Comparison of ENCODE assay signal across 8 cellular contexts in genomic region chr1:172443666-172444453, GRCh38. TPM values are rescaled to one million over a fixed set of nuclear protein-coding genes. Genes with fewer than 3 reads are reported as not detected.
DNase-seq lines count a peak whose midpoint lies in the region; ATAC-seq, FAIRE-seq and TF ChIP-seq lines count a peak whose summit lies in the region.

Gene PIGC (minus strand): TSS chr1:172444069. CDS start chr1:172442622, 1,447 bp downstream.

- intact Hi-C loops in left ventricle myocardium inferior (cut with micrococcal nuclease): no loop called here

- peaks cover 8% of the 10 kb centered on the region for H3K36me3 ChIP-seq in left ventricle myocardium inferior

- H3K36me3 Mint-ChIP-seq in T-cell: peaks cover 26% of the 10 kb centered on the region
- H3K36me3 Mint-ChIP-seq in progenitor cell of endocrine pancreas (ENCODE audit: insufficient read depth): peaks cover 16% of the 10 kb centered on the region

- H3K9me3 Mint-ChIP-seq in T-cell (no peaks in the 10 kb centered on the region), progenitor cell of endocrine pancreas (ENCODE audit: low read depth) (no peaks in the 10 kb centered on the region)

- peak within 1 kb of the TSS; percentile 83 to 95 (median 94) for H3K4me3 Mint-ChIP-seq in T-cell
- H3K4me3 Mint-ChIP-seq in progenitor cell of endocrine pancreas (ENCODE audit: low read depth): peak within 1 kb of the TSS; percentile 84

- CTCF ChIA-PET in T-cell (lab: Charles Lee): interaction anchor here (0.6 to 2.8 kb wide), 19 partner anchors 9 to 643 kb away, joined by 3 to 42 read pairs (median 4); no protein-coding TSS in a partner anchor

- peak; percentile 59 for TF ChIP-seq POLR2A in GM12891 (IDR thresholded peaks at IDR 0.05; ENCODE audit: low read depth, low read length)

- H3K4me1 Mint-ChIP-seq in T-cell (peaks cover 45 to 50% (median 48%) of the 10 kb centered on the region in 3 donors), progenitor cell of endocrine pancreas (ENCODE audit: low read depth) (peaks cover 18% of the 10 kb centered on the region)

- ATAC-seq in HG02840 (IDR thresholded peaks at IDR 0.05; ENCODE audit: low FRiP score, unreplicated experiment) (peak; percentile 98), T-cell (replicated peaks in 1 of 4) (peak; percentile 99)

- H3K27ac ChIP-seq in adipose tissue (ENCODE audit: low read depth, low read length) (no peak within 1 kb of the TSS), left ventricle myocardium inferior (replicated peaks) (peak within 1 kb of the TSS; percentile 86)

- H3K4me1 ChIP-seq in left ventricle myocardium inferior: peaks cover 32% of the 10 kb centered on the region

- POLR2A ChIA-PET in T-cell (lab: Charles Lee): interaction anchor here (0.6 to 1.5 kb wide), 5 partner anchors 11 to 88 kb away, joined by 3 to 4 read pairs (median 3); no protein-coding TSS in a partner anchor

- peak; percentile 97 for FAIRE-seq in GM12891 (lab: Jason Lieb, UNC)

- WGBS in adipose tissue, 3 donors: 6 to 8% (median 7%) methylated on average over 39 to 43 of the region's 43 CpGs

- no peaks in the 10 kb centered on the region for H3K9me3 ChIP-seq in left ventricle myocardium inferior (replicated peaks)

- DNase-seq in GM12891 (ENCODE audit: insufficient read length, low spot score) (peak; percentile 86), NCI-H1436 treated with DMSO at 0.1 percent for 48 hours (lab: John Stamatoyannopoulos, UW) (peak; percentile 21), T-cell (peak; percentile 79 to 93 (median 89)), left ventricle myocardium inferior (peak; percentile 91), progenitor cell of endocrine pancreas (ENCODE audit: low spot score, unreplicated experiment) (peak; percentile 81), ureter (ENCODE audit: low spot score) (peak; percentile 94)

- H3K27ac Mint-ChIP-seq in T-cell (peak within 1 kb of the TSS; percentile 94 to 96), progenitor cell of endocrine pancreas (peak within 1 kb of the TSS; percentile 90)

- peak within 1 kb of the TSS; percentile 92 for H3K4me3 ChIP-seq in left ventricle myocardium inferior

- H3K27me3 Mint-ChIP-seq in T-cell (no peaks in the 10 kb centered on the region), progenitor cell of endocrine pancreas (no peaks in the 10 kb centered on the region)

- H3K27me3 ChIP-seq in left ventricle myocardium inferior (ENCODE audit: low read depth): no peaks in the 10 kb centered on the region

- TF ChIP-seq CTCF in left ventricle myocardium inferior (IDR thresholded peaks at IDR 0.05; ENCODE audit: borderline replicate concordance): peak; percentile 91
- peak; percentile 90 for TF ChIP-seq CTCF in progenitor cell of endocrine pancreas (IDR thresholded peaks at IDR 0.05; ENCODE audit: unreplicated experiment)

TF ChIP-seq in GM12891, 5 proteins besides CTCF, POLR2A, EP300 and RAD21:
- TF ChIP-seq SPI1 (IDR thresholded peaks at IDR 0.05; ENCODE audit: low read depth, low read length) (peak; percentile 33; the same call in 1 of the 2 replicates), POLR2AphosphoS5 (IDR thresholded peaks at IDR 0.05; ENCODE audit: low read depth, low read length) (peak; percentile 69), PAX5 (IDR thresholded peaks at IDR 0.05; ENCODE audit: insufficient read depth, low read length, severe bottlenecking) (no peak), TAF1 (IDR thresholded peaks at IDR 0.05; ENCODE audit: low read depth, low read length) (peak; percentile 79), POU2F2 (IDR thresholded peaks at IDR 0.05; ENCODE audit: low read depth, low read length) (peak; percentile 55; the same call in 1 of the 2 replicates)

RNA-seq across cellular contexts. Expression of gene PIGC, which starts in this region (rescaled TPM):
- polyA plus RNA-seq in GM12891 (2012; ENCODE audit: low read depth, missing spikeins): 16.2 TPM
- total RNA-seq in T-cell: 10 to 100 TPM; 26.9 to 39.0 (median 34.5) TPM
- 10 to 100 TPM; 18.2 to 23.8 (median 22.7) TPM for polyA plus RNA-seq in adipose tissue
- total RNA-seq in left ventricle myocardium inferior: 15.4 TPM
- 28.6 and 30.3 TPM in 2 replicates for total RNA-seq in progenitor cell of endocrine pancreas
- 21.0 TPM for total RNA-seq in ureter

Comparison
In these comparisons a context has a peak if more than half of its experiments do, and no peak if none do; other contexts are left out.
1. DNase-seq: peak in every context shown above with its lines; median percentile 94 in ureter; 91 in left ventricle myocardium inferior; 89 in T-cell; 86 in GM12891; 81 in progenitor cell of endocrine pancreas; 21 in NCI-H1436 treated with DMSO at 0.1 percent for 48 hours.